ENCODE assay signal across 1 cellular context in genomic region chr19:39409207-39409885, GRCh38.
A peak's percentile ranks its signal among the peaks of the same experiment; 100 is the strongest.
TF ChIP-seq lines count a peak whose summit lies in the region.

No MANE protein-coding gene starts in this region.

TF ChIP-seq in HepG2, 621 proteins besides CTCF, POLR2A, EP300 and RAD21 (continued from another document and continues in another):
- TF ChIP-seq DZIP1 (CRISPR knock-in tag; IDR thresholded peaks at IDR 0.05) = no peak
- TF ChIP-seq ZC3H4 (CRISPR knock-in tag; IDR thresholded peaks at IDR 0.05; ENCODE audit: borderline replicate concordance) = no peak
- no peak for TF ChIP-seq KLF16 (CRISPR knock-in tag; IDR thresholded peaks at IDR 0.05)
- no peak for TF ChIP-seq PITX1 (CRISPR knock-in tag; IDR thresholded peaks at IDR 0.05)
- TF ChIP-seq HOXA3 (CRISPR knock-in tag; IDR thresholded peaks at IDR 0.05) = peak; percentile 44
- no peak for TF ChIP-seq SMAD9 (CRISPR knock-in tag; IDR thresholded peaks at IDR 0.05)
- TF ChIP-seq ZNF335 (CRISPR knock-in tag; IDR thresholded peaks at IDR 0.05) = no peak
- no peak for TF ChIP-seq ZNF512 (CRISPR knock-in tag; IDR thresholded peaks at IDR 0.05)
- no peak for TF ChIP-seq ZNF768 (CRISPR knock-in tag; IDR thresholded peaks at IDR 0.05)
- TF ChIP-seq ZNF589 (CRISPR knock-in tag; conservative IDR thresholded peaks at IDR 0.05) = no peak
- no peak for TF ChIP-seq KLF6 (CRISPR knock-in tag; IDR thresholded peaks at IDR 0.05)
- peak; percentile 83 for TF ChIP-seq ETV5 (CRISPR knock-in tag; IDR thresholded peaks at IDR 0.05; ENCODE audit: borderline replicate concordance)
- no peak for TF ChIP-seq YEATS2 (CRISPR knock-in tag; IDR thresholded peaks at IDR 0.05; ENCODE audit: borderline replicate concordance)
- TF ChIP-seq ZNF12 (CRISPR knock-in tag; IDR thresholded peaks at IDR 0.05) = no peak
- TF ChIP-seq TGIF2 (CRISPR knock-in tag; IDR thresholded peaks at IDR 0.05) = no peak
- TF ChIP-seq ZNF33A (CRISPR knock-in tag; IDR thresholded peaks at IDR 0.05; ENCODE audit: borderline replicate concordance) = no peak
- TF ChIP-seq CENPT (CRISPR knock-in tag; IDR thresholded peaks at IDR 0.05; ENCODE audit: low read depth) = no peak
- TF ChIP-seq ASH2L (IDR thresholded peaks at IDR 0.05; ENCODE audit: insufficient read length, low read depth, low read length) = peak; percentile 29
- no peak for TF ChIP-seq ZNF276 (CRISPR knock-in tag; IDR thresholded peaks at IDR 0.05; ENCODE audit: low read depth)
- TF ChIP-seq ZNF839 (CRISPR knock-in tag; IDR thresholded peaks at IDR 0.05; ENCODE audit: borderline replicate concordance) = no peak
- TF ChIP-seq ZNF3 (CRISPR knock-in tag; IDR thresholded peaks at IDR 0.05) = no peak
- no peak for TF ChIP-seq ZNF780A (CRISPR knock-in tag; IDR thresholded peaks at IDR 0.05)
- TF ChIP-seq ZNF569 (CRISPR knock-in tag; IDR thresholded peaks at IDR 0.05; ENCODE audit: borderline replicate concordance) = no peak
- TF ChIP-seq MXI1 (IDR thresholded peaks at IDR 0.05; ENCODE audit: borderline replicate concordance, low read depth, low read length) = 0 out of 3 replicates have a peak, but pooled peaks have one; percentile 37
- no peak for TF ChIP-seq KMT2A (CRISPR knock-in tag; IDR thresholded peaks at IDR 0.05)
- TF ChIP-seq AKNA (CRISPR knock-in tag; IDR thresholded peaks at IDR 0.05; ENCODE audit: borderline replicate concordance) = no peak
- TF ChIP-seq FOXP1 (IDR thresholded peaks at IDR 0.05) = no peak
- TF ChIP-seq FOXP1 (CRISPR knock-in tag; IDR thresholded peaks at IDR 0.05) = no peak
- TF ChIP-seq TFE3 (CRISPR knock-in tag; IDR thresholded peaks at IDR 0.05) = no peak
- TF ChIP-seq IRF2 (CRISPR knock-in tag; IDR thresholded peaks at IDR 0.05) = no peak
- no peak for TF ChIP-seq LRRFIP1 (CRISPR knock-in tag; conservative IDR thresholded peaks at IDR 0.05)
- TF ChIP-seq ZNF772 (CRISPR knock-in tag; IDR thresholded peaks at IDR 0.05) = peak; percentile 35; the same call in 1 of the 2 replicates
- TF ChIP-seq ZNF138 (CRISPR knock-in tag; IDR thresholded peaks at IDR 0.05; ENCODE audit: low read depth) = no peak
- no peak for TF ChIP-seq HHEX (CRISPR knock-in tag; IDR thresholded peaks at IDR 0.05)
- no peak for TF ChIP-seq TBX3 (IDR thresholded peaks at IDR 0.05; ENCODE audit: borderline replicate concordance)
- peak; percentile 8; the same call in 1 of the 2 replicates for TF ChIP-seq ZNF124 (CRISPR knock-in tag; IDR thresholded peaks at IDR 0.05)
- no peak for TF ChIP-seq SRY (CRISPR knock-in tag; IDR thresholded peaks at IDR 0.05)
- 0 out of 2 replicates have a peak, but pooled peaks have one; percentile 28 for TF ChIP-seq ZNF264 (CRISPR knock-in tag; IDR thresholded peaks at IDR 0.05)
- TF ChIP-seq GLMP (CRISPR knock-in tag; IDR thresholded peaks at IDR 0.05; ENCODE audit: borderline replicate concordance) = no peak
- no peak; the same call in 1 of the 2 replicates for TF ChIP-seq CSRNP1 (CRISPR knock-in tag; IDR thresholded peaks at IDR 0.05)
- TF ChIP-seq ZNF253 (CRISPR knock-in tag; IDR thresholded peaks at IDR 0.05; ENCODE audit: borderline replicate concordance) = no peak
- TF ChIP-seq MZF1 (CRISPR knock-in tag; IDR thresholded peaks at IDR 0.05; ENCODE audit: borderline replicate concordance) = no peak
- no peak for TF ChIP-seq CCAR2 (optimal IDR thresholded peaks at IDR 0.05; ENCODE audit: low read depth, low read length)
- TF ChIP-seq ZNF263 (CRISPR knock-in tag; IDR thresholded peaks at IDR 0.05) = 0 out of 2 replicates have a peak, but pooled peaks have one; percentile 10
- TF ChIP-seq NPAS2 (CRISPR knock-in tag; IDR thresholded peaks at IDR 0.05; ENCODE audit: borderline replicate concordance) = no peak
- TF ChIP-seq POLR2AphosphoS5 (IDR thresholded peaks at IDR 0.05; ENCODE audit: low read depth, low read length) = peak; percentile 73
